Comparison of ENCODE assay signal across 16 cellular contexts in the genomic region with DNA sequence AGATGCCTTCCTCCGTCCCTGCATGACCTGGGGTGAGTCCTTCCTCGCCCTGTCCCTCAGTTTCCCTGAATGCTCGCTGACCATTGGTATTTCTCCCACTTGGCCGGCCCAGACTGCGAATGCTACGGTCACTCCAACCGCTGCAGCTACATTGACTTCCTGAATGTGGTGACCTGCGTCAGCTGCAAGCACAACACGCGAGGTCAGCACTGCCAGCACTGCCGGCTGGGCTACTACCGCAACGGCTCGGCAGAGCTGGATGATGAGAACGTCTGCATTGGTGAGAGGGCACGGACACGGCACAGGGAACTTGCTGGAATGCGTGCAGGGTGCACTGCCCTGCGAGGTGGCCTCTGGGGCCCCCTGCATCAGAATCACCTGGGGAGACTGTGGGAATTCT.
DNase-seq lines count a peak whose midpoint lies in the region; ATAC-seq, FAIRE-seq and TF ChIP-seq lines count a peak whose summit lies in the region.
"Had no signal": no experiment of that assay in that cellular context is flagged by ENCODE, and none has a peak within 500 bp of the region (broad histone marks: within the 10 kb centered on the region; RNA-seq: fewer than 3 reads in every experiment).

No MANE protein-coding gene starts in this region.

- no peaks in the 10 kb centered on the region for H3K79me2 ChIP-seq in HepG2 (ENCODE audit: insufficient read depth, low read length)

- no peak overlapping the region for H3K4me2 ChIP-seq in HepG2 (ENCODE audit: low read depth, low read length)

- TF ChIP-seq POLR2A in HepG2 (IDR thresholded peaks at IDR 0.05; ENCODE audit: insufficient read depth in 1 of 2, low read depth in 2 of 2, low read length in 2 of 2) = no peak
- TF ChIP-seq POLR2A in right lobe of liver (IDR thresholded peaks at IDR 0.05) = no peak

- H3K4me1 ChIP-seq in HepG2 (ENCODE audit: insufficient read depth, low read length) (peaks cover 16% of the 10 kb centered on the region), right lobe of liver (peaks cover 0 to 6% (median 0%) of the 10 kb centered on the region in 4 donors), endodermal cell (ENCODE audit: control insufficient read depth, insufficient read depth, low read length) (no peaks in the 10 kb centered on the region)
- H3K4me1 ChIP-seq: SJCRH30 had no signal

- H3K27ac Mint-ChIP-seq in activated CD4-positive, alpha-beta T cell treated with anti-CD3 and anti-CD28 coated beads, Interleukin-2, amount 10 ng/mL, durations not matched to agents 24 days and 14 days = no peak overlapping the region
- no peak overlapping the region for H3K27ac Mint-ChIP-seq in endodermal cell

- no peak overlapping the region for H2AFZ ChIP-seq in HepG2 (ENCODE audit: low read length)

- POLR2A ChIA-PET in HepG2 (lab: Yijun Ruan, JAX) = no interaction called here

- no peak overlapping the region for H3K27ac ChIP-seq in HepG2 (ENCODE audit: extremely low read length, insufficient read depth, low read length)
- no peak overlapping the region for H3K27ac ChIP-seq in right lobe of liver
- no peak overlapping the region for H3K27ac ChIP-seq in endodermal cell (ENCODE audit: low read depth, low read length)
- H3K27ac ChIP-seq: SJCRH30 had no signal

- H3K4me3 Mint-ChIP-seq in activated CD4-positive, alpha-beta T cell treated with anti-CD3 and anti-CD28 coated beads, Interleukin-2, amount 10 ng/mL, durations not matched to agents 24 days and 14 days = no peak overlapping the region
- H3K4me3 Mint-ChIP-seq in endodermal cell = no peak overlapping the region
- H3K4me3 Mint-ChIP-seq: CD4-positive, CD25-positive, alpha-beta regulatory T cell had no signal

- H3K4me1 Mint-ChIP-seq in activated CD4-positive, alpha-beta T cell treated with anti-CD3 and anti-CD28 coated beads, Interleukin-2, amount 10 ng/mL, durations not matched to agents 24 days and 14 days = peaks cover 15% of the 10 kb centered on the region
- H3K4me1 Mint-ChIP-seq in endodermal cell = no peaks in the 10 kb centered on the region

- H3K9ac ChIP-seq in HepG2 (ENCODE audit: insufficient read depth, low read depth, low read length) (no peak overlapping the region), endodermal cell (ENCODE audit: extremely low read depth, low read length, poor library complexity, severe bottlenecking) (no peak overlapping the region)

- H3K4me3 ChIP-seq in HepG2 (replicated peaks in 1 of 3; ENCODE audit: insufficient read depth in 1 of 3, low read depth in 2 of 3, low read length in 3 of 3) (no peak overlapping the region), right lobe of liver (no peak overlapping the region), endodermal cell (ENCODE audit: low read length) (no peak overlapping the region)
- H3K4me3 ChIP-seq: HAP-1, SJCRH30 had no signal

- H3K27me3 ChIP-seq in HepG2 (ENCODE audit: control insufficient read depth in 1 of 2, insufficient read depth in 2 of 2, low read length in 2 of 2) (peaks cover 14 to 66% of the 10 kb centered on the region in 2 experiments; a peak in 4 of 5 replicates), right lobe of liver (no peaks in the 10 kb centered on the region), endodermal cell (ENCODE audit: control insufficient read depth, insufficient read depth, low read length, poor library complexity, severe bottlenecking) (peaks cover 51% of the 10 kb centered on the region)

- ATAC-seq in HepG2 (no peak), right lobe of liver (no peak)

- H3K27me3 Mint-ChIP-seq in activated CD4-positive, alpha-beta T cell treated with anti-CD3 and anti-CD28 coated beads, Interleukin-2, amount 10 ng/mL, durations not matched to agents 24 days and 14 days = peaks cover 12% of the 10 kb centered on the region
- H3K27me3 Mint-ChIP-seq in endodermal cell (ENCODE audit: insufficient read depth) = peaks cover 42% of the 10 kb centered on the region

- no peak for DNase-seq in HepG2 (ENCODE audit: low spot score)
- no peak for DNase-seq in right lobe of liver
- DNase-seq in NOMO-1 treated with dmso at 0.1 percent for 144 hours (lab: John Stamatoyannopoulos, UW; ENCODE audit: unreplicated experiment) = peak; percentile 30
- DNase-seq in kidney tubule cell (ENCODE audit: low spot score) = peak; percentile 9
- DNase-seq in NCI-H1092 treated with DMSO at 0.1 percent for 48 hours (lab: John Stamatoyannopoulos, UW) = no peak
- DNase-seq in activated CD4-positive, alpha-beta T cell treated with anti-CD3 and anti-CD28 coated beads, Interleukin-2, amount 10 ng/mL, durations not matched to agents 24 days and 14 days = no peak
- DNase-seq in DMS79 (lab: John Stamatoyannopoulos, UW) = no peak
- no peak for DNase-seq in endodermal cell
- DNase-seq: CD4-positive, CD25-positive, alpha-beta regulatory T cell; IMR-90; NCI-H1092; NCI-H187; NCI-H446; SJCRH30 had no signal

- in situ Hi-C loops in HepG2 (cut with HindIII; ENCODE audit: extremely low pct_ligation_motif_present, low pct_unique_long_range_greater_than_20kb) = loop anchor here (25.0 kb wide), 1 partner anchor 652 kb away; no protein-coding TSS in a partner anchor

- TF ChIP-seq CTCF in HepG2 (CRISPR knock-in tag; IDR thresholded peaks at IDR 0.05) (no peak), right lobe of liver (IDR thresholded peaks at IDR 0.05) (no peak), endodermal cell (conservative IDR thresholded peaks at IDR 0.05) (no peak)

- no peaks in the 10 kb centered on the region for H3K36me3 Mint-ChIP-seq in activated CD4-positive, alpha-beta T cell treated with anti-CD3 and anti-CD28 coated beads, Interleukin-2, amount 10 ng/mL, durations not matched to agents 24 days and 14 days (ENCODE audit: low read depth)
- H3K36me3 Mint-ChIP-seq in endodermal cell (ENCODE audit: low read depth) = no peaks in the 10 kb centered on the region
- H3K36me3 Mint-ChIP-seq: CD4-positive, CD25-positive, alpha-beta regulatory T cell had no signal

- intact Hi-C loops in HepG2 (cut with micrococcal nuclease; ENCODE audit: unreplicated experiment) = loop anchor here (5.0 kb wide), 2 partner anchors 72 to 168 kb away; a partner anchor contains a TSS
- intact Hi-C loops in right lobe of liver (cut with DNase I) = loop anchor here (5.0 to 10.0 kb wide), 2 partner anchors 64 to 477 kb away; no protein-coding TSS in a partner anchor
- intact Hi-C loops in activated CD4-positive, alpha-beta T cell treated with anti-CD3 and anti-CD28 coated beads, Interleukin-2, amount 10 ng/mL, durations not matched to agents 24 days and 14 days (cut with micrococcal nuclease) = no loop called here

- CTCF ChIA-PET in HepG2 (lab: Yijun Ruan, JAX; ENCODE audit: low intra/inter-chr PET ratio, low total read pairs) = no interaction called here

- BruUV-seq in HepG2 (replicated peaks; lab: Mats Ljungman, UMichigan) = no TSS peak

- no peak for TF ChIP-seq EP300 in HepG2 (IDR thresholded peaks at IDR 0.05; ENCODE audit: low read depth in 2 of 2, low read length in 2 of 2)
- TF ChIP-seq EP300 in HepG2 (CRISPR knock-in tag; IDR thresholded peaks at IDR 0.05; ENCODE audit: borderline replicate concordance) = no peak

- H3K36me3 ChIP-seq in HepG2 (replicated peaks in 1 of 2; ENCODE audit: control insufficient read depth in 1 of 2, insufficient read depth in 2 of 2, low read length in 2 of 2) (no peaks in the 10 kb centered on the region), right lobe of liver (no peaks in the 10 kb centered on the region), endodermal cell (ENCODE audit: control insufficient read depth, insufficient read depth, low read length) (no peaks in the 10 kb centered on the region)
- H3K36me3 ChIP-seq: HAP-1, SJCRH30 had no signal

- H3K9me3 ChIP-seq in HepG2 (ENCODE audit: low read length) (no peaks in the 10 kb centered on the region), right lobe of liver (no peaks in the 10 kb centered on the region), endodermal cell (ENCODE audit: control insufficient read depth, low read length) (no peaks in the 10 kb centered on the region)
- H3K9me3 ChIP-seq: HAP-1, SJCRH30 had no signal

- no peaks in the 10 kb centered on the region for H3K9me3 Mint-ChIP-seq in activated CD4-positive, alpha-beta T cell treated with anti-CD3 and anti-CD28 coated beads, Interleukin-2, amount 10 ng/mL, durations not matched to agents 24 days and 14 days
- H3K9me3 Mint-ChIP-seq in endodermal cell = no peaks in the 10 kb centered on the region

- WGBS in HepG2 (ENCODE audit: low lambda C conversion rate) = 9% methylated on average over 7 of the region's 19 CpGs
- 64% methylated on average over 5 of the region's 19 CpGs for whole genome bisulfite sequencing in right lobe of liver (ENCODE audit: insufficient coverage, low coverage, low lambda C conversion rate, missing lambda C conversion rate)
- 89 to 91% methylated on average over 19 of the region's 19 CpGs for WGBS in endodermal cell (ENCODE audit: insufficient coverage in 1 of 2, insufficient read length in 1 of 2), 2 experiments

- no peak for TF ChIP-seq RAD21 in HepG2 (CRISPR knock-in tag; IDR thresholded peaks at IDR 0.05)

- peaks cover 11% of the 10 kb centered on the region; the same call in 1 of the 2 replicates for H4K20me1 ChIP-seq in HepG2 (ENCODE audit: insufficient read depth, low read length)

- FAIRE-seq in HepG2 (lab: Jason Lieb, UNC) = no peak
- FAIRE-seq: RCC 7860 had no signal

TF ChIP-seq in HepG2, 621 proteins besides CTCF, POLR2A, EP300 and RAD21:
- TF ChIP-seq NFE2L1 (CRISPR knock-in tag; IDR thresholded peaks at IDR 0.05; ENCODE audit: borderline replicate concordance) (no peak), RFX1 (IDR thresholded peaks at IDR 0.05) (no peak), MTA1 (CRISPR knock-in tag; IDR thresholded peaks at IDR 0.05; ENCODE audit: borderline replicate concordance) (no peak), SP5 (CRISPR knock-in tag; IDR thresholded peaks at IDR 0.05; ENCODE audit: borderline replicate concordance, low read depth) (no peak), ELF1 (CRISPR knock-in tag; IDR thresholded peaks at IDR 0.05) (0 out of 2 replicates have a peak, but pooled peaks have one; percentile 14)
- TF ChIP-seq, protein P1, sequence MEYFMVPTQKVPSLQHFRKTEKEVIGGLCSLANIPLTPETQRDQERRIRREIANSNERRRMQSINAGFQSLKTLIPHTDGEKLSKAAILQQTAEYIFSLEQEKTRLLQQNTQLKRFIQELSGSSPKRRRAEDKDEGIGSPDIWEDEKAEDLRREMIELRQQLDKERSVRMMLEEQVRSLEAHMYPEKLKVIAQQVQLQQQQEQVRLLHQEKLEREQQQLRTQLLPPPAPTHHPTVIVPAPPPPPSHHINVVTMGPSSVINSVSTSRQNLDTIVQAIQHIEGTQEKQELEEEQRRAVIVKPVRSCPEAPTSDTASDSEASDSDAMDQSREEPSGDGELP (IDR thresholded peaks at IDR 0.05; ENCODE audit: borderline replicate concordance, low read depth) = peak; percentile 26; the same call in 1 of the 2 replicates

Comparison
In these comparisons a context has a peak if more than half of its experiments do, and no peak if none do; other contexts are left out.
1. DNase-seq: peak in NOMO-1 treated with dmso at 0.1 percent for 144 hours (single experiment) and kidney tubule cell (single experiment); none in HepG2 (single experiment), right lobe of liver (0 of 3), NCI-H1092 treated with DMSO at 0.1 percent for 48 hours (single experiment), activated CD4-positive, alpha-beta T cell treated with anti-CD3 and anti-CD28 coated beads, Interleukin-2, amount 10 ng/mL, durations not matched to agents 24 days and 14 days (single experiment), DMS79 (single experiment) and endodermal cell (single experiment).